22 cellular contexts compared by ENCODE assay signal in genomic region chr3:60094392-60094947, GRCh38.
DNase-seq lines count a peak whose midpoint lies in the region; ATAC-seq and TF ChIP-seq lines count a peak whose summit lies in the region.
"Had no signal": no experiment of that assay in that cellular context is flagged by ENCODE, and none has a peak within 500 bp of the region (broad histone marks: within the 10 kb centered on the region; RNA-seq: fewer than 3 reads in every experiment).

No MANE protein-coding gene starts in this region.

- H3K36me3 ChIP-seq in esophagus muscularis mucosa = no peaks in the 10 kb centered on the region
- H3K36me3 ChIP-seq: BLaER1, suprapubic skin had no signal

- peaks cover 0 to 8% (median 0%) of the 10 kb centered on the region in 9 donors for H3K9me3 Mint-ChIP-seq in naive thymus-derived CD8-positive, alpha-beta T cell
- H3K9me3 Mint-ChIP-seq: activated CD8-positive, alpha-beta T cell treated with anti-CD3 and anti-CD28 coated beads for 36 hours had no signal

- TF ChIP-seq CTCF in esophagus muscularis mucosa (IDR thresholded peaks at IDR 0.05) = no peak
- TF ChIP-seq CTCF in GM13976 (IDR thresholded peaks at IDR 0.05; ENCODE audit: borderline replicate concordance, control extremely low read depth, extremely low read depth, insufficient read depth, missing control alignments) = no peak

- TF ChIP-seq EP300 in esophagus muscularis mucosa (IDR thresholded peaks at IDR 0.05) = no peak

- no peak overlapping the region for H3K4me3 ChIP-seq in esophagus muscularis mucosa
- H3K4me3 ChIP-seq: BLaER1, coronary artery, lung, suprapubic skin had no signal

- POLR2A ChIA-PET in naive thymus-derived CD8-positive, alpha-beta T cell (lab: Charles Lee) = interaction anchor here (0.6 to 1.4 kb wide), 2 partner anchors 58 to 84 kb away, joined by 3 to 5 read pairs; no protein-coding TSS in a partner anchor

- intact Hi-C loops in esophagus muscularis mucosa (cut with DNase I) = no loop called here

- in situ Hi-C loops in GM13976 (cut with MboI; ENCODE audit: low sequenced_read_pairs, unreplicated experiment) = no loop called here

- peaks cover 0 to 6% (median 0%) of the 10 kb centered on the region in 4 donors for H3K9me3 ChIP-seq in esophagus muscularis mucosa
- H3K9me3 ChIP-seq: suprapubic skin had no signal

- H3K27ac Mint-ChIP-seq in naive thymus-derived CD8-positive, alpha-beta T cell = peak overlapping the region in 5 of 10 donors; percentile 11 to 92 (median 60)
- H3K27ac Mint-ChIP-seq: activated CD8-positive, alpha-beta T cell treated with anti-CD3 and anti-CD28 coated beads for 36 hours; WTC11 had no signal

- no peaks in the 10 kb centered on the region for H3K27me3 ChIP-seq in esophagus muscularis mucosa
- H3K27me3 ChIP-seq: BLaER1, suprapubic skin had no signal

- TF ChIP-seq POLR2A in esophagus muscularis mucosa (IDR thresholded peaks at IDR 0.05; ENCODE audit: low read depth) = no peak

- ATAC-seq in naive thymus-derived CD8-positive, alpha-beta T cell = no peak
- ATAC-seq: activated CD8-positive, alpha-beta T cell treated with anti-CD3 and anti-CD28 coated beads for 36 hours; WTC11 had no signal

- 83% methylated on average over 3 of the region's 3 CpGs for WGBS in esophagus muscularis mucosa

- DNase-seq in NCI-H526 (lab: John Stamatoyannopoulos, UW) (peak; percentile 12 to 15), NCI-H526 treated with DMSO at 0.1 percent for 48 hours (lab: John Stamatoyannopoulos, UW) (no peak), NCI-H146 treated with DMSO at 0.1 percent for 48 hours (lab: John Stamatoyannopoulos, UW; ENCODE audit: unreplicated experiment) (peak; percentile 63), NCI-H69 (lab: John Stamatoyannopoulos, UW) (peak; percentile 88), esophagus muscularis mucosa (ENCODE audit: extremely low spot score) (no peak), GM13976 (ENCODE audit: low spot score) (no peak), RKO (ENCODE audit: low spot score) (no peak)
- peak in 1 of 10 donors; percentile 4 for DNase-seq in naive thymus-derived CD8-positive, alpha-beta T cell
- DNase-seq: ACHN; activated CD8-positive, alpha-beta T cell treated with anti-CD3 and anti-CD28 coated beads for 36 hours; activated gamma-delta T cell treated with Interleukin-2 at 50 U/mL for 16 hours; amniotic stem cell; GDM1; H9; IMR-90; NCI-H226; T1000 had no signal

- no peak overlapping the region for H3K27ac ChIP-seq in esophagus muscularis mucosa (replicated peaks in 1 of 4)
- H3K27ac ChIP-seq: BLaER1, coronary artery, suprapubic skin had no signal

- no peaks in the 10 kb centered on the region for H3K36me3 Mint-ChIP-seq in naive thymus-derived CD8-positive, alpha-beta T cell
- H3K36me3 Mint-ChIP-seq: WTC11 had no signal

- no peaks in the 10 kb centered on the region for H3K4me1 ChIP-seq in esophagus muscularis mucosa
- H3K4me1 ChIP-seq: BLaER1, suprapubic skin had no signal

- H3K4me1 Mint-ChIP-seq in naive thymus-derived CD8-positive, alpha-beta T cell = peaks cover 22 to 48% (median 37%) of the 10 kb centered on the region in 4 donors

- peak overlapping the region in 6 of 10 donors; percentile 13 to 71 (median 58) for H3K4me3 Mint-ChIP-seq in naive thymus-derived CD8-positive, alpha-beta T cell
- H3K4me3 Mint-ChIP-seq: activated CD8-positive, alpha-beta T cell treated with anti-CD3 and anti-CD28 coated beads for 36 hours; H9; WTC11 had no signal

- peaks cover 0 to 1% (median 0%) of the 10 kb centered on the region in 5 donors for H3K27me3 Mint-ChIP-seq in naive thymus-derived CD8-positive, alpha-beta T cell
- H3K27me3 Mint-ChIP-seq: activated CD8-positive, alpha-beta T cell treated with anti-CD3 and anti-CD28 coated beads for 36 hours had no signal

Comparison
In these comparisons a context has a peak if more than half of its experiments do, and no peak if none do; other contexts are left out.
1. DNase-seq: peak in NCI-H526 (2 of 2), NCI-H146 treated with DMSO at 0.1 percent for 48 hours (single experiment) and NCI-H69 (single experiment); none in NCI-H526 treated with DMSO at 0.1 percent for 48 hours (single experiment), esophagus muscularis mucosa (single experiment), GM13976 (single experiment) and RKO (single experiment).